14 cellular contexts compared by ENCODE assay signal in the genomic region with DNA sequence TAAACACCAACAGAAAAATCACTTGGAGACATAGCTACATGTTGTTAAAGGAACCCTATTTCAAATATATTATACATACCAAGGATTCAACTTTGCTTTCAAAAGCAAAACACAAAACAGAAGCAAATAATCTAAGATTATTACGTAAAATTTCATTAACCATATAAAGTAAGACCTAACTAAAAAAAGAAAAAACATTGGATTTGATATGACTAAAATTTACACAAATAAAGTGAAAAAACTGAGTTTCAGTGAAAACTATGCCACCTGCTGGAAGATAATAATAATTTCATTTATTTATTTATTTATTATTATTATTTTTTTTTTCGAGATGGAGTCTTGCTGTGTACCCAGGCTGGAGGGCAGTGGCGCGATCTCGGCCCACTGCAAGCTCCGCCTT. TPM values are rescaled to one million over a fixed set of nuclear protein-coding genes. Genes with fewer than 3 reads are reported as not detected.
DNase-seq lines count a peak whose midpoint lies in the region; ATAC-seq and TF ChIP-seq lines count a peak whose summit lies in the region.
"Had no signal": no experiment of that assay in that cellular context is flagged by ENCODE, and none has a peak within 500 bp of the region (broad histone marks: within the 10 kb centered on the region; RNA-seq: fewer than 3 reads in every experiment).

No MANE protein-coding gene starts in this region.

- H3K27ac ChIP-seq in heart right ventricle (no peak overlapping the region), VCaP (no peak overlapping the region), foreskin keratinocyte (no peak overlapping the region)
- H3K27ac ChIP-seq in effector memory CD4-positive, alpha-beta T cell (ENCODE audit: insufficient read depth, low read length, poor library complexity, severe bottlenecking) = no peak overlapping the region
- H3K27ac ChIP-seq: gastroesophageal sphincter, SJSA1 had no signal

- no peak overlapping the region for H3K4me3 ChIP-seq in heart right ventricle
- H3K4me3 ChIP-seq in effector memory CD4-positive, alpha-beta T cell (ENCODE audit: insufficient read depth, low read depth, low read length, poor library complexity, severe bottlenecking) = no peak overlapping the region
- H3K4me3 ChIP-seq: gastroesophageal sphincter, SJSA1 had no signal

- DNase-seq in heart right ventricle (no peak), left cardiac atrium (no peak), foreskin keratinocyte (no peak), GOT3 (lab: John Stamatoyannopoulos, UW) (no peak), COLO829 (ENCODE audit: low spot score) (no peak), islet precursor cell (no peak)
- DNase-seq in effector memory CD4-positive, alpha-beta T cell = no peak
- DNase-seq: activated CD4-positive, alpha-beta T cell treated with anti-CD3 and anti-CD28 coated beads, Interleukin-2, amount 50 U/mL, for 48 hours; activated naive CD8-positive, alpha-beta T cell treated with anti-CD3 and anti-CD28 coated beads, Interleukin-2, amount 10 ng/mL, durations not matched to agents 7 days and 5 days; NCI-H2107; stimulated activated naive CD4-positive, alpha-beta T cell treated with Interleukin-2 at 50 U/mL for 16 hours had no signal

- WGBS in heart right ventricle, 2 donors = 74 to 85% methylated on average over 6 of the region's 6 CpGs

- intact Hi-C loops in heart right ventricle (cut with DNase I) = no loop called here
- intact Hi-C loops in left cardiac atrium (cut with DNase I) = no loop called here

- TF ChIP-seq CTCF in heart right ventricle (IDR thresholded peaks at IDR 0.05) (peak in 7 of 9 donors; percentile 21 to 49 (median 40)), VCaP (conservative IDR thresholded peaks at IDR 0.05) (peak; percentile 55), foreskin keratinocyte (conservative IDR thresholded peaks at IDR 0.05) (peak; percentile 47)

- H3K4me1 ChIP-seq in heart right ventricle (peaks cover 0 to 2% (median 0%) of the 10 kb centered on the region in 9 donors), foreskin keratinocyte (peaks cover under 1% of the 10 kb centered on the region)
- no peaks in the 10 kb centered on the region for H3K4me1 ChIP-seq in effector memory CD4-positive, alpha-beta T cell (ENCODE audit: control insufficient read depth, insufficient read depth, low read length, poor library complexity, severe bottlenecking)
- H3K4me1 ChIP-seq: gastroesophageal sphincter, SJSA1 had no signal

- no peaks in the 10 kb centered on the region for H3K9me3 ChIP-seq in heart right ventricle
- H3K9me3 ChIP-seq in effector memory CD4-positive, alpha-beta T cell (ENCODE audit: control insufficient read depth, low read length) = no peaks in the 10 kb centered on the region
- H3K9me3 ChIP-seq: gastroesophageal sphincter, SJSA1 had no signal

- ATAC-seq in heart right ventricle (no peak), left cardiac atrium (no peak), foreskin keratinocyte (no peak)
- ATAC-seq: gastroesophageal sphincter had no signal

- peaks cover 0 to 16% (median 0%) of the 10 kb centered on the region in 9 donors for H3K36me3 ChIP-seq in heart right ventricle
- no peaks in the 10 kb centered on the region for H3K36me3 ChIP-seq in effector memory CD4-positive, alpha-beta T cell (ENCODE audit: control insufficient read depth, insufficient read depth, low read length)

- no peaks in the 10 kb centered on the region for H3K27me3 ChIP-seq in heart right ventricle
- H3K27me3 ChIP-seq in foreskin keratinocyte = no peaks in the 10 kb centered on the region
- no peaks in the 10 kb centered on the region for H3K27me3 ChIP-seq in effector memory CD4-positive, alpha-beta T cell (replicated peaks; ENCODE audit: control insufficient read depth, insufficient read depth, low read length, poor library complexity, severe bottlenecking)
- H3K27me3 ChIP-seq: gastroesophageal sphincter, SJSA1 had no signal

RNA-seq across cellular contexts. Expression of a gene that starts 45.2 kb away (rescaled TPM):
- 1 to 10 TPM in 9 of 10 donors, under 1 TPM in 1; 0.93 to 2.7 (median 2.1) TPM for total RNA-seq in heart right ventricle
- under 1 TPM; 0.59 to 0.75 TPM for polyA plus RNA-seq in heart right ventricle
- 1 to 10 TPM; 2.6 TPM for total RNA-seq in left cardiac atrium
- total RNA-seq in foreskin keratinocyte = 24.2 and 30.0 TPM in 2 replicates
- polyA plus RNA-seq in foreskin keratinocyte = 10.6 and 13.2 TPM in 2 replicates

RNA-seq across cellular contexts. Expression of a gene that starts 45.3 kb away (rescaled TPM):
- 10 to 100 TPM; 12.2 to 24.2 (median 17.4) TPM for total RNA-seq in heart right ventricle
- polyA plus RNA-seq in heart right ventricle = 1 to 10 TPM; 4.7 to 5.9 TPM
- total RNA-seq in left cardiac atrium = 10 to 100 TPM; 16.9 to 24.9 TPM
- 18.4 and 19.1 TPM in 2 replicates for total RNA-seq in foreskin keratinocyte
- 3.4 and 4.5 TPM in 2 replicates for polyA plus RNA-seq in foreskin keratinocyte
